In genomic region chr4:88736264-88736663, GRCh38 we compare ENCODE assay signal across 20 cellular contexts. TPM values are rescaled to one million over a fixed set of nuclear protein-coding genes. Genes with fewer than 3 reads are reported as not detected.
DNase-seq lines count a peak whose midpoint lies in the region; ATAC-seq and TF ChIP-seq lines count a peak whose summit lies in the region.
"Had no signal": no experiment of that assay in that cellular context is flagged by ENCODE, and none has a peak within 500 bp of the region (broad histone marks: within the 10 kb centered on the region; RNA-seq: fewer than 3 reads in every experiment).

No MANE protein-coding gene starts in this region.

- H3K4me1 ChIP-seq in tibial nerve (peaks cover 0 to 45% (median 7%) of the 10 kb centered on the region in 4 donors), colonic mucosa (no peaks in the 10 kb centered on the region)

- peaks cover 9% of the 10 kb centered on the region for H3K36me3 Mint-ChIP-seq in progenitor cell of endocrine pancreas (ENCODE audit: insufficient read depth)

- peak; percentile 61 for ATAC-seq in HG02938 (IDR thresholded peaks at IDR 0.05; ENCODE audit: unreplicated experiment)

- DNase-seq in caudate nucleus (lab: John Stamatoyannopoulos, UW): no peak
- no peak for DNase-seq in progenitor cell of endocrine pancreas (ENCODE audit: low spot score, unreplicated experiment)
- DNase-seq in tibial nerve (ENCODE audit: low spot score in 2 of 2): no peak
- DNase-seq in NCI-H774 (lab: John Stamatoyannopoulos, UW): no peak
- no peak for DNase-seq in effector CD4-positive, alpha-beta T cell
- no peak for DNase-seq in colonic mucosa
- DNase-seq: activated CD4-positive, alpha-beta T cell treated with anti-CD3 and anti-CD28 coated beads, Interleukin-2, amount 50 U/mL, for 1 hour; activated CD8-positive, alpha-beta memory T cell treated with anti-CD3 and anti-CD28 coated beads, Interleukin-2, amount 50 U/mL, for 48 hours; activated naive CD4-positive, alpha-beta T cell; amygdala; GOT3; heart right ventricle; NCI-H1417 treated with DMSO at 0.1 percent for 48 hours; NCI-H526 treated with DMSO at 0.1 percent for 48 hours; OCI-M1; SIG-M5; stimulated activated CD4-positive, alpha-beta T cell treated with anti-CD3 and anti-CD28 coated beads, Interleukin-4, amount 100 ng/mL, for 1 hour had no signal

- no peak for TF ChIP-seq EP300 in tibial nerve (IDR thresholded peaks at IDR 0.05)

- no peaks in the 10 kb centered on the region for H3K9me3 Mint-ChIP-seq in progenitor cell of endocrine pancreas (ENCODE audit: low read depth)

- no peaks in the 10 kb centered on the region for H3K27me3 ChIP-seq in tibial nerve
- H3K27me3 ChIP-seq in colonic mucosa: no peaks in the 10 kb centered on the region
- H3K27me3 ChIP-seq: heart right ventricle had no signal

- no peak overlapping the region for H3K4me3 Mint-ChIP-seq in progenitor cell of endocrine pancreas (ENCODE audit: low read depth)

- no peaks in the 10 kb centered on the region for H3K27me3 Mint-ChIP-seq in progenitor cell of endocrine pancreas

- no peak for TF ChIP-seq CTCF in progenitor cell of endocrine pancreas (IDR thresholded peaks at IDR 0.05; ENCODE audit: unreplicated experiment)
- no peak for TF ChIP-seq CTCF in tibial nerve (IDR thresholded peaks at IDR 0.05)
- no peak for TF ChIP-seq CTCF in colonic mucosa (IDR thresholded peaks at IDR 0.05)

- H3K9me3 ChIP-seq in tibial nerve (no peaks in the 10 kb centered on the region), colonic mucosa (no peaks in the 10 kb centered on the region)
- H3K9me3 ChIP-seq: heart right ventricle had no signal

- H3K36me3 ChIP-seq in tibial nerve (peaks cover 0 to 35% (median 0%) of the 10 kb centered on the region in 3 donors), colonic mucosa (no peaks in the 10 kb centered on the region)

- WGBS in tibial nerve, 2 donors: 74 to 80% methylated on average over 3 of the region's 3 CpGs

- H3K4me1 Mint-ChIP-seq in progenitor cell of endocrine pancreas (ENCODE audit: low read depth): peaks cover 17% of the 10 kb centered on the region

- no peak overlapping the region for H3K9ac ChIP-seq in colonic mucosa (ENCODE audit: low read depth in 2 of 2, low read length in 2 of 2)

- H3K27ac ChIP-seq in caudate nucleus (ENCODE audit: low read depth, low read length) (peak overlapping the region; percentile 7), tibial nerve (peak overlapping the region in 3 of 4 donors; percentile 9 to 76 (median 21)), colonic mucosa (no peak overlapping the region)

- TF ChIP-seq POLR2A in tibial nerve (IDR thresholded peaks at IDR 0.05): no peak

- peak overlapping the region; percentile 63 for H3K27ac Mint-ChIP-seq in progenitor cell of endocrine pancreas

- intact Hi-C loops in colonic mucosa (cut with DNase I): no loop called here

- no peak overlapping the region for H3K4me3 ChIP-seq in tibial nerve
- no peak overlapping the region for H3K4me3 ChIP-seq in colonic mucosa
- H3K4me3 ChIP-seq: heart right ventricle, lung, smooth muscle cell had no signal

RNA-seq across cellular contexts. Expression of gene NAP1L5, which starts 38.6 kb away (rescaled TPM):
- total RNA-seq in progenitor cell of endocrine pancreas: 3.6 and 3.9 TPM in 2 replicates
- total RNA-seq in tibial nerve: 10 to 100 TPM in 3 of 4 donors, 1 to 10 TPM in 1; 6.1 to 10.2 (median 10.0) TPM
- 1 to 10 TPM; 1.5 to 2.4 TPM for total RNA-seq in colonic mucosa
